16 cellular contexts compared by ENCODE assay signal in the genomic region with DNA sequence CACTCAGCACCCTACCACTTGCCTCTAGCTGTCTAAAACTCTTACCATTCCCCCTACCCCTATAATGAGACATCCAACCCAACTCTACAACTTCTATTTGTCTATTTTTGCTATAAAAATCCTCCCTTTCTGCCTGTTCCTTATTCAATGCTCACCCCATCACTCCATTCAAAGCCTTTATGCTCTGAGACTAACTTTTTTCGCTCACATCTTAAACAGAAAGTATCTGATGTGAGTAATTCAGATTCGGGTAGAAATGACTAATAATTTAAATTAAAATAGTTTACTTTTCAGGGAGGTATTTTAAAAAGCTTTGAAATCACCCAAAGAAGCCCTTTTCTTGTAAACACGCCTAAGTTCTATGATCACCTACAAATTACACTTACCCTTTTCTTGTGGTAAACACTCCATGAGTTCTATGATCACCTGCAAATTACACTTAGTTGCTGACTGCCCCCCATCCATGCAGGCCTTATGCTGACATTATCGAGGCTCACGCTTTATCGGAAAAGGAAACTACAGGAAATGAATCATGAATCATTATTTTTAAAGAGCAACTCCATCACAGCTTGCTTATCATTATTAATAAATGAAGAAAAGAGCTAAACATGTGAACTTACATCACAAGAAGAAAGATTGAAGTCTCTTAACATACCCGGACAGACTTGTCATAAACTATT.
DNase-seq lines count a peak whose midpoint lies in the region; ATAC-seq and TF ChIP-seq lines count a peak whose summit lies in the region.
"Had no signal": no experiment of that assay in that cellular context is flagged by ENCODE, and none has a peak within 500 bp of the region (broad histone marks: within the 10 kb centered on the region; RNA-seq: fewer than 3 reads in every experiment).

No MANE protein-coding gene starts in this region.

- H3K4me1 ChIP-seq in spleen: peaks cover 0 to 48% (median 6%) of the 10 kb centered on the region in 6 donors
- H3K4me1 ChIP-seq: body of pancreas, gastrocnemius medialis had no signal

- peaks cover 89% of the 10 kb centered on the region for H3K4me1 Mint-ChIP-seq in activated T-cell treated with anti-CD3 and anti-CD28 coated beads, Interleukin-2, amount 50 U/mL, for 24 hours (ENCODE audit: low read depth)
- peaks cover 86 to 95% (median 94%) of the 10 kb centered on the region in 3 donors for H3K4me1 Mint-ChIP-seq in T-cell
- H3K4me1 Mint-ChIP-seq in activated naive CD8-positive, alpha-beta T cell treated with anti-CD3 and anti-CD28 coated beads for 36 hours: peaks cover 46% of the 10 kb centered on the region

- no peak for TF ChIP-seq POLR2A in spleen (IDR thresholded peaks at IDR 0.05)

- TF ChIP-seq CTCF in spleen (IDR thresholded peaks at IDR 0.05 in 8 of 11, conservative IDR thresholded peaks at IDR 0.05 in 3 of 11): no peak

- CTCF ChIA-PET in T-cell (lab: Charles Lee): no interaction called here

- peak overlapping the region in 7 of 8 donors; percentile 26 to 87 (median 76) for H3K27ac ChIP-seq in spleen
- H3K27ac ChIP-seq: body of pancreas, gastrocnemius medialis had no signal

- no peaks in the 10 kb centered on the region for H3K36me3 Mint-ChIP-seq in activated T-cell treated with anti-CD3 and anti-CD28 coated beads, Interleukin-2, amount 50 U/mL, for 24 hours (ENCODE audit: low read depth)
- H3K36me3 Mint-ChIP-seq in T-cell: no peaks in the 10 kb centered on the region
- peaks cover 35% of the 10 kb centered on the region for H3K36me3 Mint-ChIP-seq in activated naive CD8-positive, alpha-beta T cell treated with anti-CD3 and anti-CD28 coated beads for 36 hours

- POLR2A ChIA-PET in T-cell (lab: Charles Lee): no interaction called here

- H3K36me3 ChIP-seq in spleen: no peaks in the 10 kb centered on the region
- H3K36me3 ChIP-seq: gastrocnemius medialis had no signal

- peak overlapping the region in 1 of 8 donors; percentile 30 for H3K4me3 ChIP-seq in spleen
- H3K4me3 ChIP-seq: body of pancreas, gastrocnemius medialis had no signal

- H3K9me3 ChIP-seq in spleen: no peaks in the 10 kb centered on the region
- H3K9me3 ChIP-seq: body of pancreas, gastrocnemius medialis had no signal

- H3K27me3 ChIP-seq in spleen (replicated peaks in 1 of 7): no peaks in the 10 kb centered on the region
- H3K27me3 ChIP-seq: body of pancreas, gastrocnemius medialis had no signal

- no peak for ATAC-seq in T-cell (replicated peaks in 1 of 4)
- no peak for ATAC-seq in GM19397 (IDR thresholded peaks at IDR 0.05; ENCODE audit: unreplicated experiment)
- ATAC-seq: body of pancreas, gastrocnemius medialis, left ventricle myocardium superior, right cardiac atrium had no signal

- H3K9me3 Mint-ChIP-seq in activated T-cell treated with anti-CD3 and anti-CD28 coated beads, Interleukin-2, amount 50 U/mL, for 24 hours: no peaks in the 10 kb centered on the region
- peaks cover 0 to 5% (median 0%) of the 10 kb centered on the region in 3 donors for H3K9me3 Mint-ChIP-seq in T-cell
- peaks cover 2% of the 10 kb centered on the region for H3K9me3 Mint-ChIP-seq in activated naive CD8-positive, alpha-beta T cell treated with anti-CD3 and anti-CD28 coated beads for 36 hours
- H3K9me3 Mint-ChIP-seq: dendritic cell treated with granulocyte-macrophage colony-stimulating factor and Interleukin-4, amounts not matched to agents 40 ng/mL and 50 ng/mL, for 4 days had no signal

- intact Hi-C loops in spleen (cut with DNase I; ENCODE audit: low total_unique reads): no loop called here

- no peaks in the 10 kb centered on the region for H3K27me3 Mint-ChIP-seq in activated T-cell treated with anti-CD3 and anti-CD28 coated beads, Interleukin-2, amount 50 U/mL, for 24 hours
- no peaks in the 10 kb centered on the region for H3K27me3 Mint-ChIP-seq in T-cell
- no peaks in the 10 kb centered on the region for H3K27me3 Mint-ChIP-seq in activated naive CD8-positive, alpha-beta T cell treated with anti-CD3 and anti-CD28 coated beads for 36 hours
- H3K27me3 Mint-ChIP-seq: dendritic cell treated with granulocyte-macrophage colony-stimulating factor and Interleukin-4, amounts not matched to agents 40 ng/mL and 50 ng/mL, for 4 days had no signal

- peak overlapping the region; percentile 95 for H3K27ac Mint-ChIP-seq in activated T-cell treated with anti-CD3 and anti-CD28 coated beads, Interleukin-2, amount 50 U/mL, for 24 hours
- peak overlapping the region; percentile 91 to 99 for H3K27ac Mint-ChIP-seq in T-cell
- H3K27ac Mint-ChIP-seq in activated naive CD8-positive, alpha-beta T cell treated with anti-CD3 and anti-CD28 coated beads for 36 hours: peak overlapping the region; percentile 93
- H3K27ac Mint-ChIP-seq: dendritic cell treated with granulocyte-macrophage colony-stimulating factor and Interleukin-4, amounts not matched to agents 40 ng/mL and 50 ng/mL, for 4 days; HFFc6 had no signal

- no peak for DNase-seq in activated T-cell treated with anti-CD3 and anti-CD28 coated beads, Interleukin-2, amount 50 U/mL, for 24 hours
- no peak for DNase-seq in activated T-cell treated with anti-CD3 and anti-CD28 coated beads, Interleukin-2, amount 50 U/mL, for 1 hour
- DNase-seq in T-cell: peak in 1 of 34 experiments; percentile 7
- DNase-seq in activated naive CD8-positive, alpha-beta T cell treated with anti-CD3 and anti-CD28 coated beads for 36 hours: no peak
- no peak for DNase-seq in spleen
- DNase-seq in NAMALWA (ENCODE audit: low spot score): no peak
- DNase-seq in HuH-7 (ENCODE audit: low spot score): no peak
- DNase-seq: body of pancreas, gastrocnemius medialis, HFFc6, left ventricle myocardium superior, NCI-H1436 treated with DMSO at 0.1 percent for 48 hours, NCI-H345, right cardiac atrium had no signal

- peak overlapping the region; percentile 62 for H3K4me3 Mint-ChIP-seq in activated T-cell treated with anti-CD3 and anti-CD28 coated beads, Interleukin-2, amount 50 U/mL, for 24 hours
- H3K4me3 Mint-ChIP-seq in T-cell: peak overlapping the region; percentile 35 to 73 (median 65)
- H3K4me3 Mint-ChIP-seq in activated naive CD8-positive, alpha-beta T cell treated with anti-CD3 and anti-CD28 coated beads for 36 hours: peak overlapping the region; percentile 60
- H3K4me3 Mint-ChIP-seq: dendritic cell treated with granulocyte-macrophage colony-stimulating factor and Interleukin-4, amounts not matched to agents 40 ng/mL and 50 ng/mL, for 4 days; HFFc6 had no signal

- 59 to 69% (median 68%) methylated on average over 7 of the region's 7 CpGs for WGBS in spleen, 5 donors
